1 cellular context compared by ENCODE assay signal in the genomic region with DNA sequence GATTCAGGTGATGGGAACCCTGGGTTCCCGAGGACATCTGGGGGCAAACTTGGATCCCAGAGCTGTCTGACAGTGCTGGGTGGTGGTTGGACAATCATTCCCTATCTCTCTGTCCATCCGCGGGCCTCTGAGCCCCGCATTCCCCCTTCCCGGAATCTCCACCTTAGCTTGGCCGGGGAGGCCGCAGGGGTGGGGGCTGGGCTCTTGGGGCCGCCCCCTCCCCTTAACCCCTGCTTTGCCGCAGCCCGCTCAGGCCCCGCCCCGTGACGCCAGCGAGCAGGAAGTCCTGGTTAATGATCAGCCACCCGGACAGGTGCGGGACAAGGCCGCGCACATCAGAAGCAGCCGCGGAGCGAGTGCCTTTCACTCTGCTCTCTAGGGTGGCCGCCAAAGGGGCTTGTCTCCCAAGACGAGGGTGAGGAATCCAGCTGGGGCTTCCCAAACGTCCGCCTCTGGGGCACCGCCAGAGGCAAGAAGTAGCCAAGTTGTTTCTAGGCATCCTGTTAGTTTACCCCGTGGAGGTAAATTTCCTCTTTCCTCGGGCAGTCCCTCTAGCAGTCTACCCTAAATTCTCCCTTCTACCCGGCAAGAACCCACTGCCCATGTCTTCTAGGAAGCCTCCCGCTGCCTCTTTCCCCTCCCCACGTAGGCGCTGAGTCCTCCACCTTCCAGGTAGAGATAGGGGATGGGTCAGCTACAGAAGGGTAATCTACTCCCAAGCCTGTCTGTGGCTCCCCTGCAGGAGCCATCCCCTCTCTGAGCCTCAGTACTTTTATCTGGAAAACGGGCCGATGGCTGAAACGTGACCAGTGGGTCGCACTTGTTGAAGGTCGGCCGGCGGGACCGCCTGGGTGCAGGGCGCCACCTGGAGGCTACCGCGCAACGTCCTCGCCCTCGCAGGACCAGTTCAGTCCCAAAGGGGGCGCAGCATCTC.
TF ChIP-seq lines count a peak whose summit lies in the region.

No MANE protein-coding gene starts in this region.

TF ChIP-seq in HEK293, 187 proteins besides CTCF, POLR2A, EP300 and RAD21 (continued from another document):
- TF ChIP-seq, protein P1, sequence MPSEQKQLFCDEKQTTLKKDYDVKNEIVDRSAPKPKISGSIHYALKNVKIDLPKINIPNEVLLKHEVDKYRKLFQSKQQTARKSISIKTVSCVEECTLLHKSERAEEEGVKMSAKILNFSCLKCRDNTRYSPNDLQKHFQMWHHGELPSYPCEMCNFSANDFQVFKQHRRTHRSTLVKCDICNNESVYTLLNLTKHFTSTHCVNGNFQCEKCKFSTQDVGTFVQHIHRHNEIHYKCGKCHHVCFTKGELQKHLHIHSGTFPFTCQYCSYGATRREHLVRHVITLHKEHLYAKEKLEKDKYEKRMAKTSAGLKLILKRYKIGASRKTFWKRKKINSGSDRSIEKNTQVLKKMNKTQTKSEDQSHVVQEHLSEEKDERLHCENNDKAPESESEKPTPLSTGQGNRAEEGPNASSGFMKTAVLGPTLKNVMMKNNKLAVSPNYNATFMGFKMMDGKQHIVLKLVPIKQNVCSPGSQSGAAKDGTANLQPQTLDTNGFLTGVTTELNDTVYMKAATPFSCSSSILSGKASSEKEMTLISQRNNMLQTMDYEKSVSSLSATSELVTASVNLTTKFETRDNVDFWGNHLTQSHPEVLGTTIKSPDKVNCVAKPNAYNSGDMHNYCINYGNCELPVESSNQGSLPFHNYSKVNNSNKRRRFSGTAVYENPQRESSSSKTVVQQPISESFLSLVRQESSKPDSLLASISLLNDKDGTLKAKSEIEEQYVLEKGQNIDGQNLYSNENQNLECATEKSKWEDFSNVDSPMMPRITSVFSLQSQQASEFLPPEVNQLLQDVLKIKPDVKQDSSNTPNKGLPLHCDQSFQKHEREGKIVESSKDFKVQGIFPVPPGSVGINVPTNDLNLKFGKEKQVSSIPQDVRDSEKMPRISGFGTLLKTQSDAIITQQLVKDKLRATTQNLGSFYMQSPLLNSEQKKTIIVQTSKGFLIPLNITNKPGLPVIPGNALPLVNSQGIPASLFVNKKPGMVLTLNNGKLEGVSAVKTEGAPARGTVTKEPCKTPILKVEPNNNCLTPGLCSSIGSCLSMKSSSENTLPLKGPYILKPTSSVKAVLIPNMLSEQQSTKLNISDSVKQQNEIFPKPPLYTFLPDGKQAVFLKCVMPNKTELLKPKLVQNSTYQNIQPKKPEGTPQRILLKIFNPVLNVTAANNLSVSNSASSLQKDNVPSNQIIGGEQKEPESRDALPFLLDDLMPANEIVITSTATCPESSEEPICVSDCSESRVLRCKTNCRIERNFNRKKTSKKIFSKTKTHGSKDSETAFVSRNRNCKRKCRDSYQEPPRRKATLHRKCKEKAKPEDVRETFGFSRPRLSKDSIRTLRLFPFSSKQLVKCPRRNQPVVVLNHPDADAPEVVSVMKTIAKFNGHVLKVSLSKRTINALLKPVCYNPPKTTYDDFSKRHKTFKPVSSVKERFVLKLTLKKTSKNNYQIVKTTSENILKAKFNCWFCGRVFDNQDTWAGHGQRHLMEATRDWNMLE (tag by site-specific recombination; conservative IDR thresholded peaks at IDR 0.05; ENCODE audit: low read depth), result no peak
- no peak for TF ChIP-seq ZNF596 (tag by site-specific recombination; IDR thresholded peaks at IDR 0.05)
- no peak for TF ChIP-seq ZNF48 (tag by site-specific recombination; IDR thresholded peaks at IDR 0.05)
- TF ChIP-seq, protein P2, sequence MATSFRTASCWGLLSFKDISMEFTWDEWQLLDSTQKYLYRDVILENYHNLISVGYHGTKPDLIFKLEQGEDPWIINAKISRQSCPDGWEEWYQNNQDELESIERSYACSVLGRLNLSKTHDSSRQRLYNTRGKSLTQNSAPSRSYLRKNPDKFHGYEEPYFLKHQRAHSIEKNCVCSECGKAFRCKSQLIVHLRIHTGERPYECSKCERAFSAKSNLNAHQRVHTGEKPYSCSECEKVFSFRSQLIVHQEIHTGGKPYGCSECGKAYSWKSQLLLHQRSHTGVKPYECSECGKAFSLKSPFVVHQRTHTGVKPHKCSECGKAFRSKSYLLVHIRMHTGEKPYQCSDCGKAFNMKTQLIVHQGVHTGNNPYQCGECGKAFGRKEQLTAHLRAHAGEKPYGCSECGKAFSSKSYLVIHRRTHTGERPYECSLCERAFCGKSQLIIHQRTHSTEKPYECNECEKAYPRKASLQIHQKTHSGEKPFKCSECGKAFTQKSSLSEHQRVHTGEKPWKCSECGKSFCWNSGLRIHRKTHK (tag by site-specific recombination; IDR thresholded peaks at IDR 0.05), result no peak
- TF ChIP-seq, protein P3, sequence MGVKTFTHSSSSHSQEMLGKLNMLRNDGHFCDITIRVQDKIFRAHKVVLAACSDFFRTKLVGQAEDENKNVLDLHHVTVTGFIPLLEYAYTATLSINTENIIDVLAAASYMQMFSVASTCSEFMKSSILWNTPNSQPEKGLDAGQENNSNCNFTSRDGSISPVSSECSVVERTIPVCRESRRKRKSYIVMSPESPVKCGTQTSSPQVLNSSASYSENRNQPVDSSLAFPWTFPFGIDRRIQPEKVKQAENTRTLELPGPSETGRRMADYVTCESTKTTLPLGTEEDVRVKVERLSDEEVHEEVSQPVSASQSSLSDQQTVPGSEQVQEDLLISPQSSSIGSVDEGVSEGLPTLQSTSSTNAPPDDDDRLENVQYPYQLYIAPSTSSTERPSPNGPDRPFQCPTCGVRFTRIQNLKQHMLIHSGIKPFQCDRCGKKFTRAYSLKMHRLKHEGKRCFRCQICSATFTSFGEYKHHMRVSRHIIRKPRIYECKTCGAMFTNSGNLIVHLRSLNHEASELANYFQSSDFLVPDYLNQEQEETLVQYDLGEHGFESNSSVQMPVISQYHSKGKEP (tag by site-specific recombination; IDR thresholded peaks at IDR 0.05), result 0 out of 2 replicates have a peak, but pooled peaks have one; percentile 61
- no peak for TF ChIP-seq KLF10 (tag by site-specific recombination; IDR thresholded peaks at IDR 0.05)
- TF ChIP-seq ZNF623 (tag by site-specific recombination; IDR thresholded peaks at IDR 0.05), result no peak
- TF ChIP-seq, protein P4, sequence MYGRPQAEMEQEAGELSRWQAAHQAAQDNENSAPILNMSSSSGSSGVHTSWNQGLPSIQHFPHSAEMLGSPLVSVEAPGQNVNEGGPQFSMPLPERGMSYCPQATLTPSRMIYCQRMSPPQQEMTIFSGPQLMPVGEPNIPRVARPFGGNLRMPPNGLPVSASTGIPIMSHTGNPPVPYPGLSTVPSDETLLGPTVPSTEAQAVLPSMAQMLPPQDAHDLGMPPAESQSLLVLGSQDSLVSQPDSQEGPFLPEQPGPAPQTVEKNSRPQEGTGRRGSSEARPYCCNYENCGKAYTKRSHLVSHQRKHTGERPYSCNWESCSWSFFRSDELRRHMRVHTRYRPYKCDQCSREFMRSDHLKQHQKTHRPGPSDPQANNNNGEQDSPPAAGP (tag by site-specific recombination; IDR thresholded peaks at IDR 0.05), result no peak
- peak; percentile 52; the same call in 1 of the 2 replicates for TF ChIP-seq BCL11B (tag by site-specific recombination; IDR thresholded peaks at IDR 0.05; ENCODE audit: low read depth)
- TF ChIP-seq ZNF561 (tag by site-specific recombination; IDR thresholded peaks at IDR 0.05; ENCODE audit: borderline replicate concordance), result peak; percentile 61; the same call in 1 of the 2 replicates
- no peak for TF ChIP-seq ZNF132 (tag by site-specific recombination; IDR thresholded peaks at IDR 0.05; ENCODE audit: borderline replicate concordance)
- TF ChIP-seq ZNF302 (tag by site-specific recombination; IDR thresholded peaks at IDR 0.05; ENCODE audit: low read depth), result no peak
- TF ChIP-seq ZNF2 (tag by site-specific recombination; IDR thresholded peaks at IDR 0.05), result no peak
- TF ChIP-seq, protein P5, sequence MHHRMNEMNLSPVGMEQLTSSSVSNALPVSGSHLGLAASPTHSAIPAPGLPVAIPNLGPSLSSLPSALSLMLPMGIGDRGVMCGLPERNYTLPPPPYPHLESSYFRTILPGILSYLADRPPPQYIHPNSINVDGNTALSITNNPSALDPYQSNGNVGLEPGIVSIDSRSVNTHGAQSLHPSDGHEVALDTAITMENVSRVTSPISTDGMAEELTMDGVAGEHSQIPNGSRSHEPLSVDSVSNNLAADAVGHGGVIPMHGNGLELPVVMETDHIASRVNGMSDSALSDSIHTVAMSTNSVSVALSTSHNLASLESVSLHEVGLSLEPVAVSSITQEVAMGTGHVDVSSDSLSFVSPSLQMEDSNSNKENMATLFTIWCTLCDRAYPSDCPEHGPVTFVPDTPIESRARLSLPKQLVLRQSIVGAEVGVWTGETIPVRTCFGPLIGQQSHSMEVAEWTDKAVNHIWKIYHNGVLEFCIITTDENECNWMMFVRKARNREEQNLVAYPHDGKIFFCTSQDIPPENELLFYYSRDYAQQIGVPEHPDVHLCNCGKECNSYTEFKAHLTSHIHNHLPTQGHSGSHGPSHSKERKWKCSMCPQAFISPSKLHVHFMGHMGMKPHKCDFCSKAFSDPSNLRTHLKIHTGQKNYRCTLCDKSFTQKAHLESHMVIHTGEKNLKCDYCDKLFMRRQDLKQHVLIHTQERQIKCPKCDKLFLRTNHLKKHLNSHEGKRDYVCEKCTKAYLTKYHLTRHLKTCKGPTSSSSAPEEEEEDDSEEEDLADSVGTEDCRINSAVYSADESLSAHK (tag by site-specific recombination; IDR thresholded peaks at IDR 0.05), result no peak
- TF ChIP-seq ZNF664 (tag by site-specific recombination; IDR thresholded peaks at IDR 0.05), result no peak
- peak; percentile 92 for TF ChIP-seq ZNF660 (tag by site-specific recombination; IDR thresholded peaks at IDR 0.05)
- no peak for TF ChIP-seq ZNF138 (tag by site-specific recombination; IDR thresholded peaks at IDR 0.05; ENCODE audit: borderline replicate concordance)
- no peak; the same call in 1 of the 2 replicates for TF ChIP-seq ZNF501 (tag by site-specific recombination; IDR thresholded peaks at IDR 0.05)
- no peak for TF ChIP-seq ZNF510 (tag by site-specific recombination; IDR thresholded peaks at IDR 0.05; ENCODE audit: insufficient replicate concordance)
- no peak for TF ChIP-seq ZNF530 (tag by site-specific recombination; IDR thresholded peaks at IDR 0.05; ENCODE audit: low read depth)
- no peak for TF ChIP-seq MYNN (tag by site-specific recombination; IDR thresholded peaks at IDR 0.05; ENCODE audit: borderline replicate concordance)
- TF ChIP-seq ZSCAN30 (tag by site-specific recombination; IDR thresholded peaks at IDR 0.05), result peak; percentile 86
- TF ChIP-seq ZXDB (tag by site-specific recombination; IDR thresholded peaks at IDR 0.05), result peak; percentile 45; the same call in 1 of the 2 replicates
- peak; percentile 97 for TF ChIP-seq ZNF10 (tag by site-specific recombination; IDR thresholded peaks at IDR 0.05)
